In genomic region chr15:90644946-90645725, GRCh38 we compare ENCODE assay signal across 17 cellular contexts.
A peak's percentile ranks its signal among the peaks of the same experiment; 100 is the strongest.
DNase-seq lines count a peak whose midpoint lies in the region; ATAC-seq and TF ChIP-seq lines count a peak whose summit lies in the region.
"Had no signal": no experiment of that assay in that cellular context is flagged by ENCODE, and none has a peak within 500 bp of the region (broad histone marks: within the 10 kb centered on the region; RNA-seq: fewer than 3 reads in every experiment).

No MANE protein-coding gene starts in this region.

- H3K9me3 Mint-ChIP-seq in activated CD8-positive, alpha-beta memory T cell treated with anti-CD3 and anti-CD28 coated beads, Interleukin-2, amount 10 ng/mL, durations not matched to agents 7 days and 5 days (ENCODE audit: low read depth) = no peaks in the 10 kb centered on the region
- no peaks in the 10 kb centered on the region for H3K9me3 Mint-ChIP-seq in endothelial cell (ENCODE audit: unreplicated experiment)
- H3K9me3 Mint-ChIP-seq: activated T-cell treated with anti-CD3 and anti-CD28 coated beads, Interleukin-2, amount 50 U/mL, for 4 hours had no signal

- H3K36me3 Mint-ChIP-seq in activated CD8-positive, alpha-beta memory T cell treated with anti-CD3 and anti-CD28 coated beads, Interleukin-2, amount 10 ng/mL, durations not matched to agents 7 days and 5 days = peaks cover 21% of the 10 kb centered on the region
- H3K36me3 Mint-ChIP-seq in endothelial cell (ENCODE audit: low read depth, unreplicated experiment) = peaks cover 32% of the 10 kb centered on the region

- H3K4me1 ChIP-seq in osteoblast (ENCODE audit: insufficient read depth, low read length) = peaks cover 18% of the 10 kb centered on the region

- H3K27me3 ChIP-seq in osteoblast (ENCODE audit: insufficient read depth, low read length) = no peaks in the 10 kb centered on the region
- H3K27me3 ChIP-seq: esophagus muscularis mucosa, ovary, upper lobe of right lung had no signal

- H3K4me2 ChIP-seq in osteoblast (ENCODE audit: insufficient read depth, low read length) = no peak overlapping the region

- H3K4me1 Mint-ChIP-seq in activated CD8-positive, alpha-beta memory T cell treated with anti-CD3 and anti-CD28 coated beads, Interleukin-2, amount 10 ng/mL, durations not matched to agents 7 days and 5 days = peaks cover 26% of the 10 kb centered on the region
- peaks cover 38% of the 10 kb centered on the region for H3K4me1 Mint-ChIP-seq in endothelial cell (ENCODE audit: unreplicated experiment)

- H3K79me2 ChIP-seq in osteoblast (ENCODE audit: insufficient read depth, low read length) = no peaks in the 10 kb centered on the region

- peak overlapping the region; percentile 58 for H3K27ac Mint-ChIP-seq in activated CD8-positive, alpha-beta memory T cell treated with anti-CD3 and anti-CD28 coated beads, Interleukin-2, amount 10 ng/mL, durations not matched to agents 7 days and 5 days
- peak overlapping the region; percentile 74 for H3K27ac Mint-ChIP-seq in endothelial cell (ENCODE audit: unreplicated experiment)

- no peaks in the 10 kb centered on the region for H3K27me3 Mint-ChIP-seq in activated CD8-positive, alpha-beta memory T cell treated with anti-CD3 and anti-CD28 coated beads, Interleukin-2, amount 10 ng/mL, durations not matched to agents 7 days and 5 days
- H3K27me3 Mint-ChIP-seq in endothelial cell (ENCODE audit: unreplicated experiment) = peaks cover 6% of the 10 kb centered on the region

- no peak for ATAC-seq in activated CD8-positive, alpha-beta memory T cell treated with anti-CD3 and anti-CD28 coated beads, Interleukin-2, amount 10 ng/mL, durations not matched to agents 7 days and 5 days
- no peak for ATAC-seq in HG02981 (IDR thresholded peaks at IDR 0.05; ENCODE audit: unreplicated experiment)
- ATAC-seq: activated CD4-positive, CD25-positive, alpha-beta regulatory T cell treated with anti-CD3 and anti-CD28 coated beads, Interleukin-2, amount 50 U/mL, for 24 hours; activated T-cell treated with anti-CD3 and anti-CD28 coated beads, Interleukin-2, amount 50 U/mL, for 4 hours had no signal

- H3K4me3 ChIP-seq in osteoblast (ENCODE audit: insufficient read depth, low read length) = no peak overlapping the region
- H3K4me3 ChIP-seq: esophagus muscularis mucosa, ovary, skin epidermis, upper lobe of right lung had no signal

- DNase-seq in activated CD8-positive, alpha-beta memory T cell treated with anti-CD3 and anti-CD28 coated beads, Interleukin-2, amount 10 ng/mL, durations not matched to agents 7 days and 5 days = no peak
- DNase-seq in activated CD8-positive, alpha-beta memory T cell treated with anti-CD3 and anti-CD28 coated beads for 24 hours = no peak
- DNase-seq in RWPE1 (ENCODE audit: low spot score) (no peak), endothelial cell (ENCODE audit: low spot score) (no peak), posterior vena cava (ENCODE audit: low spot score) (peak; percentile 60), HuH-7 (ENCODE audit: low spot score) (no peak), osteoblast (ENCODE audit: insufficient read length, low spot score, missing footprints) (no peak)
- DNase-seq: activated T-cell treated with anti-CD3 and anti-CD28 coated beads, Interleukin-2, amount 50 U/mL, for 4 hours; HCEC 1CT; NCI-H774; ovary; stimulated activated CD4-positive, alpha-beta T cell treated with anti-CD3 and anti-CD28 coated beads, Interleukin-4, amount 100 ng/mL, for 4 hours; upper lobe of right lung had no signal

- TF ChIP-seq CTCF in RWPE1 (conservative IDR thresholded peaks at IDR 0.05; ENCODE audit: low read depth) = no peak
- no peak for TF ChIP-seq CTCF in endothelial cell (IDR thresholded peaks at IDR 0.05; ENCODE audit: unreplicated experiment)
- TF ChIP-seq CTCF in osteoblast (IDR thresholded peaks at IDR 0.05; ENCODE audit: extremely low read depth, low read depth, low read length) = no peak

- no peak overlapping the region for H3K4me3 Mint-ChIP-seq in activated CD8-positive, alpha-beta memory T cell treated with anti-CD3 and anti-CD28 coated beads, Interleukin-2, amount 10 ng/mL, durations not matched to agents 7 days and 5 days
- H3K4me3 Mint-ChIP-seq in endothelial cell (ENCODE audit: unreplicated experiment) = peak overlapping the region; percentile 38
- H3K4me3 Mint-ChIP-seq: activated T-cell treated with anti-CD3 and anti-CD28 coated beads, Interleukin-2, amount 50 U/mL, for 4 hours had no signal

- H2AFZ ChIP-seq in osteoblast (ENCODE audit: low read length) = no peak overlapping the region

- H3K27ac ChIP-seq in RWPE1 = peak overlapping the region; percentile 58
- H3K27ac ChIP-seq in osteoblast (ENCODE audit: low read depth, low read length) = no peak overlapping the region
- H3K27ac ChIP-seq: upper lobe of right lung had no signal

- no peaks in the 10 kb centered on the region for H3K9me3 ChIP-seq in osteoblast (ENCODE audit: low read depth, low read length)
- H3K9me3 ChIP-seq: esophagus muscularis mucosa, ovary, upper lobe of right lung had no signal

- POLR2A ChIA-PET in RWPE1 (lab: Yijun Ruan, JAX; ENCODE audit: low non-redundant PET) = interaction anchor here (0.6 kb wide), 1 partner anchor 20 kb away, joined by 5 read pairs; no protein-coding TSS in a partner anchor

- peaks cover 8% of the 10 kb centered on the region for H4K20me1 ChIP-seq in osteoblast (ENCODE audit: insufficient read depth, low read length)

- peaks cover 37% of the 10 kb centered on the region for H3K36me3 ChIP-seq in osteoblast (ENCODE audit: insufficient read depth, low read length)
- H3K36me3 ChIP-seq: ovary had no signal

- CTCF ChIA-PET in activated CD8-positive, alpha-beta memory T cell treated with anti-CD3 and anti-CD28 coated beads, Interleukin-2, amount 10 ng/mL, durations not matched to agents 7 days and 5 days (lab: Charles Lee) = interaction anchor here (1.2 to 1.4 kb wide), 3 partner anchors 170 to 290 kb away, joined by 3 to 5 read pairs (median 4); partner anchors contain the start of gene UNC45A
- CTCF ChIA-PET in RWPE1 (lab: Yijun Ruan, JAX) = no interaction called here

- intact Hi-C loops in posterior vena cava (cut with DNase I) = loop anchor here (5.0 to 10.0 kb wide), 2 partner anchors 42 to 240 kb away; partner anchors contain the start of gene FES (in 1 of the 2)
